11 cellular contexts compared by ENCODE assay signal in genomic region chr17:29682987-29683386, GRCh38.
DNase-seq lines count a peak whose midpoint lies in the region; ATAC-seq and TF ChIP-seq lines count a peak whose summit lies in the region.
"Had no signal": no experiment of that assay in that cellular context is flagged by ENCODE, and none has a peak within 500 bp of the region (broad histone marks: within the 10 kb centered on the region; RNA-seq: fewer than 3 reads in every experiment).

No MANE protein-coding gene starts in this region.

- H3K27ac ChIP-seq in heart left ventricle = peak overlapping the region; percentile 36 to 87 (median 65)
- H3K27ac ChIP-seq in mucosa of rectum (ENCODE audit: low read depth in 2 of 2, low read length in 2 of 2) = peak overlapping the region; percentile 42 to 62
- H3K27ac ChIP-seq in aorta (ENCODE audit: low read depth in 1 of 2, low read length in 2 of 2) = no peak overlapping the region

- WGBS in heart left ventricle, 4 donors = 39 to 57% (median 48%) methylated on average over 3 of the region's 3 CpGs
- 78 to 84% methylated on average over 3 of the region's 3 CpGs for WGBS in aorta, 2 donors

- no peak for TF ChIP-seq CTCF in heart left ventricle (IDR thresholded peaks at IDR 0.05)

- intact Hi-C loops in heart left ventricle (cut with DNase I) = loop anchor here in 6 of 10 donors (5.0 to 10.0 kb wide), 7 partner anchors 41 to 94 kb away; no protein-coding TSS in a partner anchor
- intact Hi-C loops in Right ventricle myocardium inferior (cut with DNase I) = loop anchor here (5.0 kb wide), 1 partner anchor 79 kb away; no protein-coding TSS in a partner anchor
- intact Hi-C loops in aorta (cut with DNase I) = no loop called here

- ATAC-seq in heart left ventricle (peak; percentile 52 to 80 (median 59)), Right ventricle myocardium inferior (no peak), aorta (ENCODE audit: low FRiP score) (peak; percentile 36), HG02973 (IDR thresholded peaks at IDR 0.05; ENCODE audit: unreplicated experiment) (no peak)

- no peak overlapping the region for H3K9ac ChIP-seq in mucosa of rectum (ENCODE audit: low read depth in 1 of 2, low read length in 2 of 2)

- no peak overlapping the region for H3K4me3 ChIP-seq in heart left ventricle
- no peak overlapping the region for H3K4me3 ChIP-seq in mucosa of rectum (ENCODE audit: low read length in 2 of 2)
- H3K4me3 ChIP-seq in aorta (ENCODE audit: low read length in 2 of 2) = no peak overlapping the region

- TF ChIP-seq POLR2A in heart left ventricle (IDR thresholded peaks at IDR 0.05) = no peak

- H3K9me3 ChIP-seq in heart left ventricle = no peaks in the 10 kb centered on the region
- H3K9me3 ChIP-seq in mucosa of rectum (ENCODE audit: control insufficient read depth in 2 of 2, low read length in 2 of 2) = no peaks in the 10 kb centered on the region
- H3K9me3 ChIP-seq in aorta (ENCODE audit: control insufficient read depth, low read length) = no peaks in the 10 kb centered on the region

- H3K4me1 ChIP-seq in heart left ventricle (peaks cover 0 to 71% (median 41%) of the 10 kb centered on the region in 12 donors), mucosa of rectum (ENCODE audit: control insufficient read depth in 2 of 2, insufficient read depth in 2 of 2, low read length in 2 of 2) (peaks cover 0 to 3% of the 10 kb centered on the region in 2 donors), aorta (ENCODE audit: control insufficient read depth in 1 of 2, insufficient read depth in 2 of 2, low read length in 2 of 2) (no peaks in the 10 kb centered on the region)

- DNase-seq in heart left ventricle (peak in 1 of 5 donors; percentile 37), Right ventricle myocardium inferior (ENCODE audit: missing footprints) (no peak), dermis blood vessel endothelial cell (peak; percentile 95), aorta (no peak), NCI-H187 treated with DMSO at 0.1 percent for 48 hours (lab: John Stamatoyannopoulos, UW) (no peak), cortex of kidney (lab: John Stamatoyannopoulos, UW) (no peak)
- DNase-seq: amniotic stem cell, C1 segment of cervical spinal cord, NCI-H1417 had no signal

- H3K27me3 ChIP-seq in heart left ventricle = no peaks in the 10 kb centered on the region
- H3K27me3 ChIP-seq in mucosa of rectum (ENCODE audit: control insufficient read depth in 2 of 2, insufficient read depth in 2 of 2, low read length in 2 of 2) = no peaks in the 10 kb centered on the region
- no peaks in the 10 kb centered on the region for H3K27me3 ChIP-seq in aorta (ENCODE audit: control insufficient read depth in 1 of 2, insufficient read depth in 2 of 2, low read length in 1 of 2)

- H3K36me3 ChIP-seq in heart left ventricle = peaks cover 0 to 34% (median 3%) of the 10 kb centered on the region in 9 donors
- no peaks in the 10 kb centered on the region for H3K36me3 ChIP-seq in mucosa of rectum (ENCODE audit: control insufficient read depth in 2 of 2, insufficient read depth in 2 of 2, low read length in 2 of 2)
- no peaks in the 10 kb centered on the region for H3K36me3 ChIP-seq in aorta (ENCODE audit: control insufficient read depth in 1 of 2, insufficient read depth in 2 of 2, low read length in 1 of 2)

Comparison
In these comparisons a context has a peak if more than half of its experiments do, and no peak if none do; other contexts are left out.
1. ATAC-seq: peak in heart left ventricle (4 of 4) and aorta (single experiment); none in Right ventricle myocardium inferior (single experiment) and HG02973 (single experiment).
2. H3K27ac ChIP-seq: peak in heart left ventricle (12 of 12) and mucosa of rectum (2 of 2); none in aorta (0 of 2).
3. intact Hi-C loops: an anchor here in heart left ventricle (5.0 to 10.0 kb wide) and Right ventricle myocardium inferior (5.0 kb wide); none called in aorta.